8 cellular contexts compared by ENCODE assay signal in the genomic region with DNA sequence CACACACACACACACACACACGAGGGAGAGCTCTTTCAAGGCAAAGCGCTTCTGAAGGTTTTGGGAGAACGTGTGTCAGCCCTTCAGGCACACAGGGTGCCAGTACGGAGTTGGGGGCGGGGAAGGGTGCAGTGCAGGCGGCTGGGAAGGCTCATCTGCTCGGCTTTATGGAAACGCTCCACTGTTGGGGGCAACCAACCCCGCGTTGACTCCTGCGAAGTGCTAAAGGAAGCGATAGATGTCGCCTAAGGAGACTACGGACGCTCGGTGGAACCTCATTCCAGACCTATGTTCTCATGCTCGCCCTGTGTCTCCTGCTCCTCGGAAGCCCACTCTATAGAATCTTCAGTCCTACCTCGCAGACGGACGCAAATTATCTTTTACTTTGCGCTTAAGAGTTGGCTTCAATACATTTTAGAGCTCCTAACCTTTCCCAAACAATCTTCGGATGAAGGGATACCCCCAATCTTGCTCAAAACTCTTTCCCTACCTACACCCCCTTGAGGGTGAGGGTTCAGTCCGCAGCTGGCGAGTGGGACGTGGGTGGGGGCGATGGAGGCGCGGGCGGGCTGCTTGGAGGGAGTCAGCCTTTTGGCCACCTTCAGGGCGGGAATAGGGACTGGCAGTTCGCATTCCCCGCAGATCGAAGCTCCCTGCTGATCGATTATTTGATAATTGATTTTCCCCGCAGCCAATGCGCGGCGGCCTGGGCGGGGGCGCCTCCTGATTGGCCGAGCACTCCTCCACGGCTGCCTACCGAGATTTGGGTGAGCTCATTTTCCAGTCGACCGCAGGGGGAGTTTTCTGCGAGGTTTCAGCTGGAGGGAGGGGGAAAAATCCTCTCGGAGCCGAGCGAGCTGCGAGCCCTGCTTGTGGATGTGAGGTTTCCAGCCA. TPM values are rescaled to one million over a fixed set of nuclear protein-coding genes. Genes with fewer than 3 reads are reported as not detected.
A peak's percentile ranks its signal among the peaks of the same experiment; 100 is the strongest.
DNase-seq lines count a peak whose midpoint lies in the region; ATAC-seq, FAIRE-seq and TF ChIP-seq lines count a peak whose summit lies in the region.

No MANE protein-coding gene starts in this region.

- H3K9me3 ChIP-seq in adrenal gland (replicated peaks in 1 of 3) = no peaks in the 10 kb centered on the region

- peaks cover 33% of the 10 kb centered on the region for H3K27me3 Mint-ChIP-seq in nephron (ENCODE audit: low read depth)

- TF ChIP-seq POLR2A in H54 (IDR thresholded peaks at IDR 0.05; ENCODE audit: low read depth, low read length) (no peak), adrenal gland (IDR thresholded peaks at IDR 0.05) (peak in 1 of 2 donors; percentile 49)

- peaks cover 6 to 19% of the 10 kb centered on the region in 2 donors for H3K4me1 ChIP-seq in adrenal gland (replicated peaks in 1 of 2)

- peaks cover 16% of the 10 kb centered on the region for H3K36me3 Mint-ChIP-seq in nephron (ENCODE audit: low read depth)

- FAIRE-seq in H54 (lab: Jason Lieb, UNC) = peak; percentile 86

- no peaks in the 10 kb centered on the region for H3K27me3 ChIP-seq in adrenal gland

- peak; percentile 93 for DNase-seq in AG08395 (ENCODE audit: low spot score)
- DNase-seq in H54 (ENCODE audit: insufficient read length, low spot score) = peak; percentile 92
- peak; percentile 92 for DNase-seq in NCI-H460 (ENCODE audit: extremely low read depth, low read depth)
- DNase-seq in adrenal gland = peak; percentile 93 to 98 (median 96)
- peak; percentile 90 for DNase-seq in glomerular visceral epithelial cell (ENCODE audit: extremely low spot score)

- intact Hi-C loops in adrenal gland (cut with DNase I) = loop anchor here in 1 of 2 donors (10.0 kb wide), 1 partner anchor 782 kb away; no protein-coding TSS in a partner anchor

- ATAC-seq in HG03139 (IDR thresholded peaks at IDR 0.05; ENCODE audit: unreplicated experiment) (no peak), GM21367 (IDR thresholded peaks at IDR 0.05; ENCODE audit: unreplicated experiment) (no peak)

- peaks cover 4% of the 10 kb centered on the region for H3K9me3 Mint-ChIP-seq in nephron

- H3K4me3 ChIP-seq in adrenal gland = peak overlapping the region in 3 of 4 donors; percentile 10 to 71 (median 58)

- H3K27ac ChIP-seq in adrenal gland = peak overlapping the region; percentile 75 to 96 (median 93)

- H3K4me1 Mint-ChIP-seq in nephron = peaks cover 13% of the 10 kb centered on the region

- peaks cover 0 to 4% of the 10 kb centered on the region in 2 donors for H3K36me3 ChIP-seq in adrenal gland (replicated peaks in 1 of 2)

- H3K4me3 Mint-ChIP-seq in nephron = peak overlapping the region; percentile 98

- TF ChIP-seq CTCF in adrenal gland (IDR thresholded peaks at IDR 0.05) = peak in 2 of 6 experiments; percentile 9 to 13
- TF ChIP-seq CTCF in nephron (IDR thresholded peaks at IDR 0.05; ENCODE audit: unreplicated experiment in 3 of 3) = no peak

- 0 to 1% (median 0%) methylated on average over 41 to 51 of the region's 51 CpGs for WGBS in adrenal gland, 4 donors

- H3K27ac Mint-ChIP-seq in nephron = peak overlapping the region; percentile 98 to 99 (median 99)

RNA-seq across cellular contexts. Expression of gene MEIS1, which starts 1.9 kb away (rescaled TPM):
- total RNA-seq in NCI-H460 (2014; rRNA removed; shearing (Covaris generic)) = 3.9 and 4.2 TPM in 2 replicates
- 4.5 and 8.8 TPM in 2 replicates for polyA plus RNA-seq in NCI-H460 (2014; cell fraction: nucleus; rRNA removed)
- total RNA-seq in adrenal gland = 100 to 1,000 TPM in 5 of 8 donors, 10 to 100 TPM in 3; 56.3 to 257 (median 129) TPM
- polyA plus RNA-seq in adrenal gland = 100 to 1,000 TPM in 1 of 3 donors, 10 to 100 TPM in 2; 75.4 to 106 (median 98.4) TPM

Comparison
In these comparisons a context has a peak if more than half of its experiments do, and no peak if none do; other contexts are left out.
1. RNA of gene MEIS1, which starts 1.9 kb away (total RNA-seq): 56.3 to 257 TPM in adrenal gland; 3.9 to 4.2 TPM in NCI-H460; every median in the first group is over 10 times any median in the second.
2. Peak in every context shown above with its lines, with median percentiles within 50 percentile points of each other: DNase-seq.